ENCODE assay signal across 11 cellular contexts in the genomic region with DNA sequence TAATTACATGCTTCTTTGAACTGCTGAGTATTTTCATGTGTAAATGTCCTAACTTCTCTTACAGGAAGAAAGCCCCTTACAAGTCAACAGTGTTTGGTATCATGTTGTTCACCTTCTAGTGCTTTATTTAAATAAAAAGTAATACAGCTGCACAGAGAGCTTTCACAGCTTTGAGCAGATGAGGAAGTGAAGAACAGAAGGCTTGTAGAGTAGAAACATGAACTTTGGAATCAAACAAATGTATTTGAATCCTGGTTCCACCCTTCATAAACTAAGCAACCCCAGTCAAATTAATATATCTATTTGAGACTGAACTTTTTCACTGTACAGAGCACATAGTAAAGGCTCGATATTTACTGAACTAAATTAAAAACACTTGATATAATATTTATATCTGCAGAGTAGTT.
A peak's percentile ranks its signal among the peaks of the same experiment; 100 is the strongest.
DNase-seq lines count a peak whose midpoint lies in the region; ATAC-seq, FAIRE-seq and TF ChIP-seq lines count a peak whose summit lies in the region.
"Had no signal": no experiment of that assay in that cellular context is flagged by ENCODE, and none has a peak within 500 bp of the region (broad histone marks: within the 10 kb centered on the region; RNA-seq: fewer than 3 reads in every experiment).

No MANE protein-coding gene starts in this region.

- H3K4me3 ChIP-seq in neural progenitor cell = no peak overlapping the region
- H3K4me3 ChIP-seq: esophagus muscularis mucosa had no signal

- peaks cover 15% of the 10 kb centered on the region for H3K4me1 ChIP-seq in neural progenitor cell

- peak; percentile 61 for ATAC-seq in GM21528 (IDR thresholded peaks at IDR 0.05; ENCODE audit: low FRiP score, unreplicated experiment)
- peak; percentile 61 for ATAC-seq in HG03378 (IDR thresholded peaks at IDR 0.05; ENCODE audit: unreplicated experiment)
- ATAC-seq in left colon = peak; percentile 76

- no peak for TF ChIP-seq CTCF in neural progenitor cell (IDR thresholded peaks at IDR 0.05)

- no peaks in the 10 kb centered on the region for H3K9me3 ChIP-seq in neural progenitor cell (ENCODE audit: low read depth)
- H3K9me3 ChIP-seq: esophagus muscularis mucosa had no signal

- no peak overlapping the region for H3K4me2 ChIP-seq in neural progenitor cell

- peaks cover 3% of the 10 kb centered on the region for H3F3A ChIP-seq in neural progenitor cell (ENCODE audit: low read depth)

- H3K9ac ChIP-seq in neural progenitor cell = no peak overlapping the region

- H3K4me1 Mint-ChIP-seq in neural progenitor cell = peaks cover 23% of the 10 kb centered on the region

- no peaks in the 10 kb centered on the region for H3K36me3 Mint-ChIP-seq in neural progenitor cell

- no peaks in the 10 kb centered on the region for H3K36me3 ChIP-seq in neural progenitor cell
- H3K36me3 ChIP-seq: esophagus muscularis mucosa had no signal

- no peaks in the 10 kb centered on the region for H4K20me1 ChIP-seq in neural progenitor cell (ENCODE audit: low read depth)

- no peaks in the 10 kb centered on the region for H3K27me3 ChIP-seq in neural progenitor cell
- H3K27me3 ChIP-seq: esophagus muscularis mucosa had no signal

- H3K27me3 Mint-ChIP-seq in neural progenitor cell (ENCODE audit: insufficient read depth, low read depth) = no peaks in the 10 kb centered on the region

- intact Hi-C loops in left colon (cut with DNase I, micrococcal nuclease) = no loop called here

- no peak overlapping the region for H3K27ac ChIP-seq in neural progenitor cell
- H3K27ac ChIP-seq: esophagus muscularis mucosa had no signal

- H3K79me2 ChIP-seq in neural progenitor cell (ENCODE audit: low read depth) = no peaks in the 10 kb centered on the region

- no peak overlapping the region for H3K27ac Mint-ChIP-seq in neural progenitor cell

- H2AFZ ChIP-seq in neural progenitor cell (replicated peaks) = no peak overlapping the region

- DNase-seq in GM18507 (ENCODE audit: extremely low spot score, insufficient read length, low read depth) (no peak), left colon (no peak), neural progenitor cell (ENCODE audit: low spot score) (no peak), NCI-H748 treated with DMSO at 0.1 percent for 48 hours (lab: John Stamatoyannopoulos, UW) (no peak)
- no peak for DNase-seq in activated CD8-positive, alpha-beta memory T cell treated with anti-CD3 and anti-CD28 coated beads, Interleukin-2, amount 50 U/mL, for 48 hours
- no peak for DNase-seq in stimulated activated naive CD4-positive, alpha-beta T cell (lab: John Stamatoyannopoulos, UW)
- DNase-seq: SHP77 treated with DMSO at 0.1 percent for 48 hours had no signal

- peak; percentile 82 for FAIRE-seq in GM18507 (lab: Jason Lieb, UNC)

- H3K9me3 Mint-ChIP-seq in neural progenitor cell = no peaks in the 10 kb centered on the region
- H3K9me3 Mint-ChIP-seq: neural crest cell had no signal

- H3K4me3 Mint-ChIP-seq in neural progenitor cell = no peak overlapping the region
- H3K4me3 Mint-ChIP-seq: neural crest cell had no signal
